Comparison of ENCODE assay signal across 14 cellular contexts in the genomic region with DNA sequence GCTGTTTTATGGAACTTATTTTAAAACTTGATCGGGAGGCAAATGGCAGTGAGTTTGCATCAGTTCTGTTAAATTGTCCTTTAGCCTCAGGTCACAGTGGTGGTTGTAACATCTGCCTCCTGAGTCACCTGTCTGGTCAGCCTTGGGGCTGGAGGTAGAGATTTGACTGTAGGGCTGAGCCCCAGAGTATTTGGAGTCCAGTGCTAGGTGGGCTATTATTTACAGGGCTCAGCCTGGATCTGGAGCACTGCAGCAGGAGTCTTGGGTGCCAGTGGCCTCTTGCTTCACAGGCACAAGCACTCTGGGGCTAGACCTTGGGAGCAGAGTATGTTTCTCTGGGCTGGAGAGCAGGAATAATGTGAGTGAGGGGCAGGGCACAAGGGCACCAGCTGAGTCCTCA. TPM values are rescaled to one million over a fixed set of nuclear protein-coding genes. Genes with fewer than 3 reads are reported as not detected.
DNase-seq lines count a peak whose midpoint lies in the region; ATAC-seq and TF ChIP-seq lines count a peak whose summit lies in the region.
"Had no signal": no experiment of that assay in that cellular context is flagged by ENCODE, and none has a peak within 500 bp of the region (broad histone marks: within the 10 kb centered on the region; RNA-seq: fewer than 3 reads in every experiment).

No MANE protein-coding gene starts in this region.

- no peak overlapping the region for H4K91ac ChIP-seq in neuronal stem cell (ENCODE audit: low read depth, low read length, poor library complexity)

- H2AFZ ChIP-seq in GM23338 (no peak overlapping the region), neuronal stem cell (ENCODE audit: low read length) (no peak overlapping the region)

- peak overlapping the region; percentile 51 for H3K18ac ChIP-seq in neuronal stem cell (ENCODE audit: low read length)

- peaks cover 95% of the 10 kb centered on the region for H4K20me1 ChIP-seq in GM23338 (replicated peaks; ENCODE audit: insufficient read depth)

- H3K9ac ChIP-seq in neuronal stem cell (ENCODE audit: low read depth, low read length, poor library complexity) = no peak overlapping the region

- WGBS in neuronal stem cell (ENCODE audit: extremely low coverage in 2 of 2, insufficient read length in 2 of 2, insufficient replicate concordance in 1 of 2), 2 donors = no CpG with 5 or more reads among the region's 1 CpG

- peaks cover 100% of the 10 kb centered on the region for H3K79me2 ChIP-seq in GM23338 (replicated peaks; ENCODE audit: insufficient read depth)

- POLR2A ChIA-PET in WTC11 (lab: Charles Lee) = no interaction called here

- 0 out of 2 replicates have a peak, but pooled peaks cover 2% of the 10 kb centered on the region for H3K9me2 ChIP-seq in GM23338 (ENCODE audit: insufficient read depth)

- no peak overlapping the region for H2BK5ac ChIP-seq in neuronal stem cell (ENCODE audit: low read length)

- H3K79me1 ChIP-seq in neuronal stem cell (ENCODE audit: low read depth, low read length) = peaks cover 5% of the 10 kb centered on the region

- no peak overlapping the region for H3K14ac ChIP-seq in neuronal stem cell (ENCODE audit: low read length)

- H3K9me3 Mint-ChIP-seq in GM23338 (no peaks in the 10 kb centered on the region), WTC11 (no peaks in the 10 kb centered on the region), chondrocyte (ENCODE audit: low read depth) (no peaks in the 10 kb centered on the region)
- H3K9me3 Mint-ChIP-seq: CD4-positive, alpha-beta T cell had no signal

- H3K27me3 Mint-ChIP-seq in GM23338 (ENCODE audit: insufficient read depth, low read depth, poor library complexity) (peaks cover 16% of the 10 kb centered on the region), WTC11 (ENCODE audit: low read depth) (no peaks in the 10 kb centered on the region), chondrocyte (ENCODE audit: low read depth) (no peaks in the 10 kb centered on the region)

- H2BK120ac ChIP-seq in neuronal stem cell (ENCODE audit: low read depth, low read length) = no peak overlapping the region

- H3K36me3 ChIP-seq in GM23338 (ENCODE audit: insufficient read depth) (no peaks in the 10 kb centered on the region), neuronal stem cell (replicated peaks in 1 of 2; ENCODE audit: control insufficient read depth in 2 of 2, insufficient read depth in 2 of 2, low read length in 2 of 2) (peaks cover 0 to 9% of the 10 kb centered on the region in 2 donors), tibial artery (no peaks in the 10 kb centered on the region)

- H3K27me3 ChIP-seq in GM23338 (ENCODE audit: insufficient read depth) = no peaks in the 10 kb centered on the region
- no peaks in the 10 kb centered on the region for H3K27me3 ChIP-seq in neuronal stem cell (ENCODE audit: control insufficient read depth in 3 of 3, insufficient read depth in 3 of 3, low read depth in 1 of 3, low read length in 3 of 3)
- no peaks in the 10 kb centered on the region for H3K27me3 ChIP-seq in tibial artery

- H3K4me1 Mint-ChIP-seq in GM23338 (peaks cover 82% of the 10 kb centered on the region), WTC11 (peaks cover 74% of the 10 kb centered on the region), chondrocyte (ENCODE audit: low read depth) (peaks cover 56% of the 10 kb centered on the region)

- H3K36me3 Mint-ChIP-seq in GM23338 (ENCODE audit: low read depth) (peaks cover 18% of the 10 kb centered on the region; the same call in 2 of the 3 replicates), WTC11 (no peaks in the 10 kb centered on the region), chondrocyte (ENCODE audit: low read depth) (peaks cover 5% of the 10 kb centered on the region)

- H3K4me2 ChIP-seq in GM23338 (no peak overlapping the region), neuronal stem cell (ENCODE audit: insufficient read depth, low read length, poor library complexity, severe bottlenecking) (no peak overlapping the region)

- peaks cover 5% of the 10 kb centered on the region; the same call in 1 of the 2 replicates for H3F3A ChIP-seq in GM23338 (replicated peaks; ENCODE audit: low read depth)

- H2BK12ac ChIP-seq in neuronal stem cell (ENCODE audit: low read length) = no peak overlapping the region

- H2AK5ac ChIP-seq in neuronal stem cell (ENCODE audit: low read depth, low read length) = no peak overlapping the region

- 0 out of 2 replicates have a peak overlapping the region, but pooled peaks have one; percentile 11 for H3K27ac Mint-ChIP-seq in GM23338
- peak overlapping the region; percentile 37 for H3K27ac Mint-ChIP-seq in WTC11
- no peak overlapping the region for H3K27ac Mint-ChIP-seq in chondrocyte (ENCODE audit: unreplicated experiment)
- H3K27ac Mint-ChIP-seq: CD4-positive, alpha-beta T cell had no signal

- H3K4ac ChIP-seq in neuronal stem cell (ENCODE audit: low read length) = no peak overlapping the region

- no peak overlapping the region for H3K23ac ChIP-seq in neuronal stem cell (ENCODE audit: low read depth, low read length, poor library complexity)

- H3K4me3 ChIP-seq in GM23338 = no peak overlapping the region
- no peak overlapping the region for H3K4me3 ChIP-seq in neuronal stem cell (ENCODE audit: low read length in 2 of 2)
- H3K4me3 ChIP-seq in tibial artery = no peak overlapping the region

- CTCF ChIA-PET in WTC11 (lab: Charles Lee) = interaction anchor here (0.5 to 1.2 kb wide), 4 partner anchors 20 to 132 kb away, joined by 3 to 4 read pairs (median 4); no protein-coding TSS in a partner anchor

- H3K4me3 Mint-ChIP-seq in GM23338 (no peak overlapping the region), WTC11 (no peak overlapping the region), chondrocyte (ENCODE audit: unreplicated experiment) (no peak overlapping the region)
- H3K4me3 Mint-ChIP-seq: CD4-positive, alpha-beta T cell had no signal

- TF ChIP-seq CTCF in GM23338 (conservative IDR thresholded peaks at IDR 0.05; ENCODE audit: low read depth in 2 of 2) = no peak
- no peak for TF ChIP-seq CTCF in WTC11 (IDR thresholded peaks at IDR 0.05)
- no peak for TF ChIP-seq CTCF in tibial artery (IDR thresholded peaks at IDR 0.05)
- no peak for TF ChIP-seq CTCF in chondrocyte (IDR thresholded peaks at IDR 0.05)

- H3K27ac ChIP-seq in GM23338 (ENCODE audit: low read depth) (peak overlapping the region; percentile 66; the same call in 1 of the 2 replicates), neuronal stem cell (replicated peaks; ENCODE audit: low read length) (no peak overlapping the region), tibial artery (peak overlapping the region; percentile 8 to 34)
- H3K27ac ChIP-seq: C4-2B had no signal

- H3K9me3 ChIP-seq in neuronal stem cell (replicated peaks in 1 of 2; ENCODE audit: control insufficient read depth in 2 of 2, insufficient read depth in 1 of 2, low read depth in 1 of 2, low read length in 2 of 2) (no peaks in the 10 kb centered on the region), tibial artery (no peaks in the 10 kb centered on the region)

- intact Hi-C loops in tibial artery (cut with DNase I; ENCODE audit: low total_unique reads) = no loop called here

- DNase-seq in GM23338 (ENCODE audit: low spot score) (no peak), WTC11 (ENCODE audit: low spot score) (no peak), neuronal stem cell (ENCODE audit: low spot score) (no peak), tibial artery (no peak), chondrocyte (ENCODE audit: low spot score) (no peak), NCI-H1092 treated with DMSO at 0.1 percent for 48 hours (lab: John Stamatoyannopoulos, UW) (no peak)
- DNase-seq: ACHN; Calu3; CD4-positive, alpha-beta T cell; DMS79 treated with DMSO at 0.1 percent for 48 hours; GF-D8; HCEC 1CT had no signal

- H4K8ac ChIP-seq in neuronal stem cell (ENCODE audit: low read depth, low read length) = no peak overlapping the region

- no peak overlapping the region for H2BK15ac ChIP-seq in neuronal stem cell (ENCODE audit: low read length)

- H3K4me1 ChIP-seq in GM23338 (ENCODE audit: insufficient read depth) (peaks cover 68% of the 10 kb centered on the region), neuronal stem cell (ENCODE audit: control insufficient read depth in 2 of 2, insufficient read depth in 1 of 2, low read depth in 1 of 2, low read length in 2 of 2) (peaks cover 32 to 33% of the 10 kb centered on the region in 2 donors), tibial artery (peaks cover 0 to 51% (median 42%) of the 10 kb centered on the region in 4 donors)

- ATAC-seq in GM23338 (no peak), WTC11 (no peak)

TF ChIP-seq in GM23338, 12 proteins besides CTCF, POLR2A, EP300 and RAD21 (continues in another document):
- TF ChIP-seq ZNF331 (CRISPR knock-in tag; IDR thresholded peaks at IDR 0.05; ENCODE audit: low read depth) = no peak
- no peak for TF ChIP-seq EZH2phosphoT487 (IDR thresholded peaks at IDR 0.05; ENCODE audit: unreplicated experiment)
- TF ChIP-seq, protein P1, sequence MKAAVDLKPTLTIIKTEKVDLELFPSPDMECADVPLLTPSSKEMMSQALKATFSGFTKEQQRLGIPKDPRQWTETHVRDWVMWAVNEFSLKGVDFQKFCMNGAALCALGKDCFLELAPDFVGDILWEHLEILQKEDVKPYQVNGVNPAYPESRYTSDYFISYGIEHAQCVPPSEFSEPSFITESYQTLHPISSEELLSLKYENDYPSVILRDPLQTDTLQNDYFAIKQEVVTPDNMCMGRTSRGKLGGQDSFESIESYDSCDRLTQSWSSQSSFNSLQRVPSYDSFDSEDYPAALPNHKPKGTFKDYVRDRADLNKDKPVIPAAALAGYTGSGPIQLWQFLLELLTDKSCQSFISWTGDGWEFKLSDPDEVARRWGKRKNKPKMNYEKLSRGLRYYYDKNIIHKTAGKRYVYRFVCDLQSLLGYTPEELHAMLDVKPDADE (IDR thresholded peaks at IDR 0.05) = no peak
- TF ChIP-seq NANOG (IDR thresholded peaks at IDR 0.05; ENCODE audit: borderline replicate concordance) = no peak

TF ChIP-seq in WTC11, 78 proteins besides CTCF, POLR2A, EP300 and RAD21:
- no peak for TF ChIP-seq ELF4 (CRISPR knock-in tag; IDR thresholded peaks at IDR 0.05; ENCODE audit: low read depth)
- no peak for TF ChIP-seq IRF2 (CRISPR knock-in tag; IDR thresholded peaks at IDR 0.05; ENCODE audit: borderline replicate concordance, low read depth)
TF ChIP-seq in WTC11: peak in this region for 0.

RNA-seq across cellular contexts. Expression of a gene that starts 32.8 kb away (rescaled TPM):
- total RNA-seq in GM23338 (2014; rRNA removed; shearing (Covaris generic)) = 42.4 and 47.3 TPM in 2 replicates
- polyA plus RNA-seq in GM23338 (2016; fragmentation: Nextera tagmentation; extraction: Ambion mirVana) = 101 and 113 TPM in 2 replicates
- 104 to 108 TPM (median 106 TPM) in 3 replicates for total RNA-seq in WTC11 (2021)
- polyA plus RNA-seq in neuronal stem cell (2013, experiment 1 of 2) = 67.8 TPM
- polyA plus RNA-seq in neuronal stem cell (2013, experiment 2 of 2) = 68.6 TPM
- total RNA-seq in chondrocyte = 18.9 to 35.0 TPM (median 34.1 TPM) in 3 replicates
- total RNA-seq: CD4-positive, alpha-beta T cell; HT-29 had no signal
